Comparison of ENCODE assay signal across 8 cellular contexts in the genomic region with DNA sequence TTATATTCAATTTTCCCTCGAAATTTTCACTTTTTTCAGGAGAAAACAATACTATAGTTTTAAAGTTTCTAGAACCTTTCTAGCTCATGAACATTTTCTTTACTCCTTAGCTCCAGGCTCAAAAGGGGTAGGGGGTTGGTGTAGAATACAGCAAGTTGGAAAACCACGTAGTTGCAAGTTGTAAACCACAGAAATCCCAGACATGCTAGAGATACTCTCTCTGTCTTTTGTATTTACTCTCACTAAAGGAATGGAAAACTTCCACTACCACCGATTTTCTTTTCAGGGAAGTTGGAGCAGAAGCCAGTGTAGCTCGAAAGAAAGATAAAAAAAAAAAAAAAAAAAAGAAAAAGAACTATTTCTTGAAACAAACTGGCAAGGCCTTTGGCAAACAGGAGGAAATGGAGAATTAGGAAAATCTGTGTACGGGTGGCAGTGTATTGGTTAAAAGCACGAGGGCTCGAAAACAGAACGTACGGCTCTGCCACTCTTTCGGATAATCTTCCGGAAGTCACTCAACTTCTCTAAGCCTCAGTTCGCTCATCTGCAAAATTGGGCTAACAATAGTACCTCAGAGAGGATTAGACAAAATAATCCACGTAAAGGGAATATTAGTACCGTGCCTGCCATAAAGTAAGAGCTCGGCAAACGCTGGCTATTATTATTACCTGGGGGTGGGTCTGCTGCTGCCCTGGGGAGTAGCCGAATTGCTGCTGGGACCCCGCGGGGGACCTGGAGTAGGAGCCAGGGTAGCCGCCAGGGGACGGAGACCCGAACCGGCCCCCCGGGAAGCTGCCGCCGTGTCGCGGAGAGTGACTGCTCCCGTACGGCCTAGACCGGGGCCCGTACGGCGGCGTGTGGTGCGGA. TPM values are rescaled to one million over a fixed set of nuclear protein-coding genes. Genes with fewer than 3 reads are reported as not detected.
DNase-seq lines count a peak whose midpoint lies in the region; ATAC-seq and TF ChIP-seq lines count a peak whose summit lies in the region.

No MANE protein-coding gene starts in this region.

- H2AK5ac ChIP-seq in neuronal stem cell (ENCODE audit: low read depth, low read length): no peak overlapping the region

- no peak for TF ChIP-seq CTCF in C4-2B (conservative IDR thresholded peaks at IDR 0.05)
- no peak for TF ChIP-seq CTCF in WERI-Rb-1 (IDR thresholded peaks at IDR 0.05; ENCODE audit: low read depth, low read length)

- peak overlapping the region; percentile 100 for H2AFZ ChIP-seq in neuronal stem cell (ENCODE audit: low read length)

- H2BK15ac ChIP-seq in neuronal stem cell (ENCODE audit: low read length): no peak overlapping the region

- no peak overlapping the region for H3K4ac ChIP-seq in neuronal stem cell (ENCODE audit: low read length)

- H2BK12ac ChIP-seq in neuronal stem cell (ENCODE audit: low read length): no peak overlapping the region

- peak overlapping the region; percentile 54 for H3K4me2 ChIP-seq in neuronal stem cell (ENCODE audit: insufficient read depth, low read length, poor library complexity, severe bottlenecking)

- H4K8ac ChIP-seq in neuronal stem cell (ENCODE audit: low read depth, low read length): no peak overlapping the region

- H3K79me1 ChIP-seq in neuronal stem cell (ENCODE audit: low read depth, low read length): peaks cover 5% of the 10 kb centered on the region

- H4K91ac ChIP-seq in neuronal stem cell (ENCODE audit: low read depth, low read length, poor library complexity): no peak overlapping the region

- H3K14ac ChIP-seq in neuronal stem cell (ENCODE audit: low read length): no peak overlapping the region

- peak overlapping the region; percentile 94 for H2BK120ac ChIP-seq in neuronal stem cell (ENCODE audit: low read depth, low read length)

- H3K9me3 ChIP-seq in WERI-Rb-1 (ENCODE audit: severe bottlenecking): no peaks in the 10 kb centered on the region
- no peaks in the 10 kb centered on the region for H3K9me3 ChIP-seq in neuronal stem cell (replicated peaks in 1 of 2; ENCODE audit: control insufficient read depth in 2 of 2, insufficient read depth in 1 of 2, low read depth in 1 of 2, low read length in 2 of 2)

- DNase-seq in WERI-Rb-1 (no peak), fibroblast of peridontal ligament (ENCODE audit: extremely low read depth) (peak; percentile 29), neuronal stem cell (ENCODE audit: low spot score) (no peak), NCI-H187 treated with DMSO at 0.1 percent for 48 hours (lab: John Stamatoyannopoulos, UW) (no peak)

- peaks cover 0 to 1% of the 10 kb centered on the region in 2 donors for H3K4me1 ChIP-seq in neuronal stem cell (ENCODE audit: control insufficient read depth in 2 of 2, insufficient read depth in 1 of 2, low read depth in 1 of 2, low read length in 2 of 2)

- H3K27me3 ChIP-seq in WERI-Rb-1 (ENCODE audit: insufficient read depth, low read depth, severe bottlenecking): no peaks in the 10 kb centered on the region
- H3K27me3 ChIP-seq in neuronal stem cell (ENCODE audit: control insufficient read depth in 3 of 3, insufficient read depth in 3 of 3, low read depth in 1 of 3, low read length in 3 of 3): no peaks in the 10 kb centered on the region

- H3K36me3 ChIP-seq in WERI-Rb-1 (peaks cover 14% of the 10 kb centered on the region), neuronal stem cell (replicated peaks in 1 of 2; ENCODE audit: control insufficient read depth in 2 of 2, insufficient read depth in 2 of 2, low read length in 2 of 2) (peaks cover 0 to 27% of the 10 kb centered on the region in 2 donors)

- no CpG with 5 or more reads among the region's 36 CpGs for WGBS in neuronal stem cell (ENCODE audit: extremely low coverage in 2 of 2, insufficient read length in 2 of 2, insufficient replicate concordance in 1 of 2), 2 donors

- peak overlapping the region; percentile 93 for H3K18ac ChIP-seq in neuronal stem cell (ENCODE audit: low read length)

- H2BK5ac ChIP-seq in neuronal stem cell (ENCODE audit: low read length): peak overlapping the region; percentile 85

- H3K4me3 ChIP-seq in WERI-Rb-1 (ENCODE audit: low read depth, low read length): peak overlapping the region; percentile 90
- H3K4me3 ChIP-seq in neuronal stem cell (ENCODE audit: low read length in 2 of 2): peak overlapping the region; percentile 91 to 93

- ATAC-seq in GM19035 (IDR thresholded peaks at IDR 0.05; ENCODE audit: unreplicated experiment) (peak; percentile 12), HG03442 (IDR thresholded peaks at IDR 0.05; ENCODE audit: unreplicated experiment) (peak; percentile 8), GM18858 (IDR thresholded peaks at IDR 0.05; ENCODE audit: unreplicated experiment) (no peak)

- H3K27ac ChIP-seq in C4-2B (peak overlapping the region; percentile 78), WERI-Rb-1 (peak overlapping the region; percentile 98), neuronal stem cell (replicated peaks; ENCODE audit: low read length) (peak overlapping the region; percentile 92)

- peak overlapping the region; percentile 73 for H3K23ac ChIP-seq in neuronal stem cell (ENCODE audit: low read depth, low read length, poor library complexity)

- peak overlapping the region; percentile 90 for H3K9ac ChIP-seq in neuronal stem cell (ENCODE audit: low read depth, low read length, poor library complexity)

RNA-seq across cellular contexts. Expression of a gene that starts 0.6 kb away (rescaled TPM):
- 76.9 TPM for polyA plus RNA-seq in neuronal stem cell (2013, experiment 1 of 2)
- polyA plus RNA-seq in neuronal stem cell (2013, experiment 2 of 2): 76.4 TPM

RNA-seq across cellular contexts. Expression of a gene that starts 1.0 kb away (rescaled TPM):
- 17.5 TPM for polyA plus RNA-seq in neuronal stem cell (2013, experiment 1 of 2)
- 15.4 TPM for polyA plus RNA-seq in neuronal stem cell (2013, experiment 2 of 2)
